Comparison of ENCODE assay signal across 1 cellular context in the genomic region with DNA sequence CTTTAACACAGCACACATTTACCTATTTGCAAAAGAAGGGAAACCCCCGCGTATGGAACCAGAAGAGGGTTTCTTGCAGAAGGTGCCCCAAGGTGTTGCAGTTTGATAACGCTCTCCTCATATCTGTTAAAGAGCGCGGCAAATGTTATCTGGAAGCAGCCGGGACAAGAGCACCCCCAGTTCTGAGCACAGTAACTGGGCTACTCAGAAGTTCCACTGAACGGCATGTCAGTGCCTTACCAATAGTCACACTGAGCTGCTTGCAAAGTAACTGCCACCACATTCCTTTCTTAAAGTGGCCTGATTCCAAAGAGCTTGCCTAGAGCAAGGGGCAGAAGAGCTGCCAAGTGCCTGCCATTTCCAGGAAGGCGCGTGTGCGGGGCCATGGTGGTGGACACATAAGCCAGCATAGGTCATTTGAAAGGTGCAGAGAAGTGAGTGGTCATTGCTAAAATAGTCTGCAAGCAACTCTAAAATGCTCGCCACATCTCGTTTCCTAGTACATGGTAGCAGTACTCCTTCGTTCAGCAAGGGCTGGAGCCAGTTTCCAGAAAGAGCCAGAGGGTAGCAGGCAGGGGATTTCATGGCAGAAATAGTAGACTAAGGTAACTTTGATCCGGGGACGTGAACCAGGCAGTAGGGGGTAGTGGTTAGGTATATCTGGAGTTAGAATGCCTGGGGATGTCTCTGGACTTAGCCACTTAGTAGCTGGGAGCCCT.
TF ChIP-seq lines count a peak whose summit lies in the region.

No MANE protein-coding gene starts in this region.

TF ChIP-seq in K562, 482 proteins besides CTCF, POLR2A, EP300 and RAD21 (continued from another document and continues in another):
- TF ChIP-seq GTF3C2 (IDR thresholded peaks at IDR 0.05; ENCODE audit: borderline replicate concordance, extremely low read depth, insufficient read length), result no peak
- TF ChIP-seq ADNP (tag; IDR thresholded peaks at IDR 0.05), result peak; percentile 15; the same call in 1 of the 2 replicates
- 0 out of 3 replicates have a peak, but pooled peaks of 1 of the 2 experiments have one; percentile 40 for TF ChIP-seq CBX3 (IDR thresholded peaks at IDR 0.05; ENCODE audit: borderline replicate concordance in 1 of 2, low read length in 2 of 2)
- no peak for TF ChIP-seq NR2C1 (IDR thresholded peaks at IDR 0.05)
- TF ChIP-seq NR2C1 (tag; IDR thresholded peaks at IDR 0.05), result no peak
- no peak for TF ChIP-seq RHOXF2B (CRISPR knock-in tag; conservative IDR thresholded peaks at IDR 0.05)
- TF ChIP-seq SMARCC2 (IDR thresholded peaks at IDR 0.05; ENCODE audit: low read depth), result 0 out of 2 replicates have a peak, but pooled peaks have one; percentile 57
- TF ChIP-seq, protein P1, sequence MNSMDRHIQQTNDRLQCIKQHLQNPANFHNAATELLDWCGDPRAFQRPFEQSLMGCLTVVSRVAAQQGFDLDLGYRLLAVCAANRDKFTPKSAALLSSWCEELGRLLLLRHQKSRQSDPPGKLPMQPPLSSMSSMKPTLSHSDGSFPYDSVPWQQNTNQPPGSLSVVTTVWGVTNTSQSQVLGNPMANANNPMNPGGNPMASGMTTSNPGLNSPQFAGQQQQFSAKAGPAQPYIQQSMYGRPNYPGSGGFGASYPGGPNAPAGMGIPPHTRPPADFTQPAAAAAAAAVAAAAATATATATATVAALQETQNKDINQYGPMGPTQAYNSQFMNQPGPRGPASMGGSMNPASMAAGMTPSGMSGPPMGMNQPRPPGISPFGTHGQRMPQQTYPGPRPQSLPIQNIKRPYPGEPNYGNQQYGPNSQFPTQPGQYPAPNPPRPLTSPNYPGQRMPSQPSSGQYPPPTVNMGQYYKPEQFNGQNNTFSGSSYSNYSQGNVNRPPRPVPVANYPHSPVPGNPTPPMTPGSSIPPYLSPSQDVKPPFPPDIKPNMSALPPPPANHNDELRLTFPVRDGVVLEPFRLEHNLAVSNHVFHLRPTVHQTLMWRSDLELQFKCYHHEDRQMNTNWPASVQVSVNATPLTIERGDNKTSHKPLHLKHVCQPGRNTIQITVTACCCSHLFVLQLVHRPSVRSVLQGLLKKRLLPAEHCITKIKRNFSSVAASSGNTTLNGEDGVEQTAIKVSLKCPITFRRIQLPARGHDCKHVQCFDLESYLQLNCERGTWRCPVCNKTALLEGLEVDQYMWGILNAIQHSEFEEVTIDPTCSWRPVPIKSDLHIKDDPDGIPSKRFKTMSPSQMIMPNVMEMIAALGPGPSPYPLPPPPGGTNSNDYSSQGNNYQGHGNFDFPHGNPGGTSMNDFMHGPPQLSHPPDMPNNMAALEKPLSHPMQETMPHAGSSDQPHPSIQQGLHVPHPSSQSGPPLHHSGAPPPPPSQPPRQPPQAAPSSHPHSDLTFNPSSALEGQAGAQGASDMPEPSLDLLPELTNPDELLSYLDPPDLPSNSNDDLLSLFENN (IDR thresholded peaks at IDR 0.05; ENCODE audit: low read depth in 2 of 2, low read length in 2 of 2), result 0 out of 4 replicates have a peak, but pooled peaks of 1 of the 2 experiments have one; percentile 37
- TF ChIP-seq ZNF274 (IDR thresholded peaks at IDR 0.05; ENCODE audit: borderline replicate concordance, low read depth, low read length), result no peak
- TF ChIP-seq CREBBP (IDR thresholded peaks at IDR 0.05; ENCODE audit: low read depth, low read length), result no peak
- TF ChIP-seq TEAD4 (IDR thresholded peaks at IDR 0.05; ENCODE audit: low read length), result peak; percentile 89
- no peak for TF ChIP-seq TEAD4 (CRISPR knock-in tag; IDR thresholded peaks at IDR 0.05; ENCODE audit: borderline replicate concordance)
- peak; percentile 88 for TF ChIP-seq TCF3 (CRISPR knock-in tag; IDR thresholded peaks at IDR 0.05)
- no peak for TF ChIP-seq IRF2 (CRISPR knock-in tag; IDR thresholded peaks at IDR 0.05)
- TF ChIP-seq ETV5 (CRISPR knock-in tag; IDR thresholded peaks at IDR 0.05; ENCODE audit: low read depth), result 0 out of 2 replicates have a peak, but pooled peaks have one; percentile 15
- TF ChIP-seq CBX1 (IDR thresholded peaks at IDR 0.05; ENCODE audit: low read depth), result no peak
- no peak for TF ChIP-seq SPI1 (IDR thresholded peaks at IDR 0.05; ENCODE audit: borderline replicate concordance, low read depth, low read length)
- TF ChIP-seq ZNF644 (tag; IDR thresholded peaks at IDR 0.05; ENCODE audit: low read depth), result 0 out of 2 replicates have a peak, but pooled peaks have one; percentile 38
- no peak for TF ChIP-seq TCF7 (IDR thresholded peaks at IDR 0.05; ENCODE audit: borderline replicate concordance)
- peak in 1 of 3 experiments; percentile 18 for TF ChIP-seq YY1 (IDR thresholded peaks at IDR 0.05; ENCODE audit: borderline replicate concordance in 1 of 3, control insufficient read depth in 1 of 3, extremely low read depth in 1 of 3, insufficient read depth in 3 of 3, insufficient read length in 1 of 3, insufficient replicate concordance in 2 of 3, low read depth in 1 of 3, low read length in 2 of 3)
- TF ChIP-seq SMARCE1 (IDR thresholded peaks at IDR 0.05), result peak; percentile 81
- TF ChIP-seq MTF1 (CRISPR knock-in tag; IDR thresholded peaks at IDR 0.05; ENCODE audit: borderline replicate concordance), result no peak
- TF ChIP-seq, protein P2, sequence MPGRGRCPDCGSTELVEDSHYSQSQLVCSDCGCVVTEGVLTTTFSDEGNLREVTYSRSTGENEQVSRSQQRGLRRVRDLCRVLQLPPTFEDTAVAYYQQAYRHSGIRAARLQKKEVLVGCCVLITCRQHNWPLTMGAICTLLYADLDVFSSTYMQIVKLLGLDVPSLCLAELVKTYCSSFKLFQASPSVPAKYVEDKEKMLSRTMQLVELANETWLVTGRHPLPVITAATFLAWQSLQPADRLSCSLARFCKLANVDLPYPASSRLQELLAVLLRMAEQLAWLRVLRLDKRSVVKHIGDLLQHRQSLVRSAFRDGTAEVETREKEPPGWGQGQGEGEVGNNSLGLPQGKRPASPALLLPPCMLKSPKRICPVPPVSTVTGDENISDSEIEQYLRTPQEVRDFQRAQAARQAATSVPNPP (IDR thresholded peaks at IDR 0.05; ENCODE audit: borderline replicate concordance, insufficient read depth, insufficient read length), result no peak
- peak; percentile 7; the same call in 1 of the 2 replicates for TF ChIP-seq CREM (IDR thresholded peaks at IDR 0.05; ENCODE audit: low read depth)
- TF ChIP-seq HMG20B (CRISPR knock-in tag; IDR thresholded peaks at IDR 0.05), result no peak
- TF ChIP-seq PHB2 (IDR thresholded peaks at IDR 0.05; ENCODE audit: low read depth), result peak; percentile 23; the same call in 1 of the 2 replicates
- TF ChIP-seq TRIM24 (IDR thresholded peaks at IDR 0.05), result peak; percentile 26 to 63; a peak in 3 of 4 replicates
- TF ChIP-seq KLF16 (IDR thresholded peaks at IDR 0.05), result peak; percentile 79
- no peak for TF ChIP-seq ILK (tag; IDR thresholded peaks at IDR 0.05; ENCODE audit: borderline replicate concordance, low read depth)
- peak; percentile 14; the same call in 1 of the 2 replicates for TF ChIP-seq ATF7 (IDR thresholded peaks at IDR 0.05)
- TF ChIP-seq HDAC1 (IDR thresholded peaks at IDR 0.05), result peak in 1 of 2 experiments; percentile 18; a peak in 1 of 4 replicates
- TF ChIP-seq HDAC6 (IDR thresholded peaks at IDR 0.05; ENCODE audit: low read depth, low read length), result no peak
- peak; percentile 67 for TF ChIP-seq NFIC (IDR thresholded peaks at IDR 0.05)
- TF ChIP-seq ZNF140 (CRISPR knock-in tag; IDR thresholded peaks at IDR 0.05), result no peak
- TF ChIP-seq CTBP1 (IDR thresholded peaks at IDR 0.05; ENCODE audit: borderline replicate concordance), result no peak; the same call in 1 of the 2 replicates
- TF ChIP-seq ZNF766 (CRISPR knock-in tag; conservative IDR thresholded peaks at IDR 0.05), result peak; percentile 97
- TF ChIP-seq PML (IDR thresholded peaks at IDR 0.05; ENCODE audit: low read length), result peak; percentile 82
- no peak for TF ChIP-seq NR4A1 (CRISPR knock-in tag; IDR thresholded peaks at IDR 0.05)
- TF ChIP-seq NR4A1 (tag; IDR thresholded peaks at IDR 0.05), result 0 out of 2 replicates have a peak, but pooled peaks have one; percentile 46
- no peak for TF ChIP-seq DNMT1 (IDR thresholded peaks at IDR 0.05)
- no peak for TF ChIP-seq CLOCK (CRISPR knock-in tag; IDR thresholded peaks at IDR 0.05; ENCODE audit: borderline replicate concordance)
- TF ChIP-seq TFAM (CRISPR knock-in tag; conservative IDR thresholded peaks at IDR 0.05), result no peak
- TF ChIP-seq CBFA2T3 (IDR thresholded peaks at IDR 0.05), result peak; percentile 91
- TF ChIP-seq PTRF (tag; IDR thresholded peaks at IDR 0.05), result no peak
- no peak for TF ChIP-seq ELF2 (CRISPR knock-in tag; IDR thresholded peaks at IDR 0.05)
- peak in 1 of 2 experiments; percentile 68; a peak in 2 of 4 replicates for TF ChIP-seq RCOR1 (IDR thresholded peaks at IDR 0.05; ENCODE audit: borderline replicate concordance in 1 of 2, low read depth in 2 of 2, low read length in 2 of 2)
- TF ChIP-seq, protein P3, sequence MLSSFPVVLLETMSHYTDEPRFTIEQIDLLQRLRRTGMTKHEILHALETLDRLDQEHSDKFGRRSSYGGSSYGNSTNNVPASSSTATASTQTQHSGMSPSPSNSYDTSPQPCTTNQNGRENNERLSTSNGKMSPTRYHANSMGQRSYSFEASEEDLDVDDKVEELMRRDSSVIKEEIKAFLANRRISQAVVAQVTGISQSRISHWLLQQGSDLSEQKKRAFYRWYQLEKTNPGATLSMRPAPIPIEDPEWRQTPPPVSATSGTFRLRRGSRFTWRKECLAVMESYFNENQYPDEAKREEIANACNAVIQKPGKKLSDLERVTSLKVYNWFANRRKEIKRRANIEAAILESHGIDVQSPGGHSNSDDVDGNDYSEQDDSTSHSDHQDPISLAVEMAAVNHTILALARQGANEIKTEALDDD (IDR thresholded peaks at IDR 0.05), result peak; percentile 21; the same call in 1 of the 2 replicates
- TF ChIP-seq TAF9B (IDR thresholded peaks at IDR 0.05; ENCODE audit: partially characterized antibody), result peak; percentile 13
- no peak for TF ChIP-seq RAD51 (IDR thresholded peaks at IDR 0.05; ENCODE audit: borderline replicate concordance, low read depth)
- TF ChIP-seq ARID2 (IDR thresholded peaks at IDR 0.05), result no peak
- peak; percentile 43; the same call in 1 of the 2 replicates for TF ChIP-seq JUND (IDR thresholded peaks at IDR 0.05; ENCODE audit: borderline replicate concordance, low read depth, low read length)
- TF ChIP-seq JUND (tag; IDR thresholded peaks at IDR 0.05; ENCODE audit: borderline replicate concordance, low read depth, low read length), result no peak; the same call in 2 of the 3 replicates
- TF ChIP-seq SMAD4 (CRISPR knock-in tag; conservative IDR thresholded peaks at IDR 0.05), result peak; percentile 58
- TF ChIP-seq, protein P4, sequence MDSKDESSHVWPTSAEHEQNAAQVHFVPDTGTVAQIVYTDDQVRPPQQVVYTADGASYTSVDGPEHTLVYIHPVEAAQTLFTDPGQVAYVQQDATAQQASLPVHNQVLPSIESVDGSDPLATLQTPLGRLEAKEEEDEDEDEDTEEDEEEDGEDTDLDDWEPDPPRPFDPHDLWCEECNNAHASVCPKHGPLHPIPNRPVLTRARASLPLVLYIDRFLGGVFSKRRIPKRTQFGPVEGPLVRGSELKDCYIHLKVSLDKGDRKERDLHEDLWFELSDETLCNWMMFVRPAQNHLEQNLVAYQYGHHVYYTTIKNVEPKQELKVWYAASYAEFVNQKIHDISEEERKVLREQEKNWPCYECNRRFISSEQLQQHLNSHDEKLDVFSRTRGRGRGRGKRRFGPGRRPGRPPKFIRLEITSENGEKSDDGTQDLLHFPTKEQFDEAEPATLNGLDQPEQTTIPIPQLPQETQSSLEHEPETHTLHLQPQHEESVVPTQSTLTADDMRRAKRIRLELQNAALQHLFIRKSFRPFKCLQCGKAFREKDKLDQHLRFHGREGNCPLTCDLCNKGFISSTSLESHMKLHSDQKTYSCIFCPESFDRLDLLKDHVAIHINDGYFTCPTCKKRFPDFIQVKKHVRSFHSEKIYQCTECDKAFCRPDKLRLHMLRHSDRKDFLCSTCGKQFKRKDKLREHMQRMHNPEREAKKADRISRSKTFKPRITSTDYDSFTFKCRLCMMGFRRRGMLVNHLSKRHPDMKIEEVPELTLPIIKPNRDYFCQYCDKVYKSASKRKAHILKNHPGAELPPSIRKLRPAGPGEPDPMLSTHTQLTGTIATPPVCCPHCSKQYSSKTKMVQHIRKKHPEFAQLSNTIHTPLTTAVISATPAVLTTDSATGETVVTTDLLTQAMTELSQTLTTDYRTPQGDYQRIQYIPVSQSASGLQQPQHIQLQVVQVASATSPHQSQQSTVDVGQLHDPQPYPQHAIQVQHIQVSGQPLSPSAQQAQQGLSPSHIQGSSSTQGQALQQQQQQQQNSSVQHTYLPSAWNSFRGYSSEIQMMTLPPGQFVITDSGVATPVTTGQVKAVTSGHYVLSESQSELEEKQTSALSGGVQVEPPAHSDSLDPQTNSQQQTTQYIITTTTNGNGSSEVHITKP (IDR thresholded peaks at IDR 0.05; ENCODE audit: partially characterized antibody), result peak; percentile 33
- no peak for TF ChIP-seq RNF2 (IDR thresholded peaks at IDR 0.05)
